34 cellular contexts compared by ENCODE assay signal in genomic region chr17:63095879-63096278, GRCh38.
"Had no signal": no experiment of that assay in that cellular context is flagged by ENCODE, and none has a peak within 500 bp of the region (broad histone marks: within the 10 kb centered on the region; RNA-seq: fewer than 3 reads in every experiment).

No MANE protein-coding gene starts in this region.

- H3K4me3 Mint-ChIP-seq: activated CD4-positive, alpha-beta memory T cell treated with anti-CD3 and anti-CD28 coated beads for 36 hours; activated CD4-positive, alpha-beta T cell treated with anti-CD3 and anti-CD28 coated beads, Interleukin-2, amount 10 ng/mL, durations not matched to agents 24 days and 14 days; activated naive CD4-positive, alpha-beta T cell treated with anti-CD3 and anti-CD28 coated beads for 36 hours; activated naive CD8-positive, alpha-beta T cell treated with anti-CD3 and anti-CD28 coated beads, Interleukin-2, amount 10 ng/mL, durations not matched to agents 7 days and 5 days; activated T-helper 1 cell treated with anti-CD3 and anti-CD28 coated beads, Interleukin-12 subunit alpha, Interleukin-12 subunit beta, Interleukin-2, Interleukin-4 antibody, amounts not matched to agents 30 ng/mL and 10 ng/mL and 1 ng/mL, durations not matched to agents 14 hours and 24 hours and 36 hours; effector memory CD8-positive, alpha-beta T cell; memory B cell; naive thymus-derived CD4-positive, alpha-beta T cell; stimulated activated memory B cell treated with anti-CD40 and anti-IgM and Interleukin-4, amounts not matched to agents 10 μg/mL and 1 μg/mL and 100 μg/mL, for 72 hours; stimulated activated naive CD8-positive, alpha-beta T cell treated with anti-CD3 and anti-CD28 coated beads, Interleukin-15, amount 100 ng/mL, for 72 hours; T-helper 1 cell treated with Interleukin-12 subunit alpha and Interleukin-12 subunit beta and Interleukin-4 antibody, amounts not matched to agents 30 μg/mL and 1 μg/mL, for 36 hours had no signal

- H3K4me2 ChIP-seq: smooth muscle cell had no signal

- H3K27me3 Mint-ChIP-seq: activated CD4-positive, alpha-beta memory T cell treated with anti-CD3 and anti-CD28 coated beads for 36 hours; activated CD4-positive, alpha-beta T cell treated with anti-CD3 and anti-CD28 coated beads, Interleukin-2, amount 10 ng/mL, durations not matched to agents 24 days and 14 days; activated naive CD8-positive, alpha-beta T cell treated with anti-CD3 and anti-CD28 coated beads, Interleukin-2, amount 10 ng/mL, durations not matched to agents 7 days and 5 days; effector memory CD8-positive, alpha-beta T cell; memory B cell; naive thymus-derived CD4-positive, alpha-beta T cell; stimulated activated memory B cell treated with anti-CD40 and anti-IgM and Interleukin-4, amounts not matched to agents 10 μg/mL and 1 μg/mL and 100 μg/mL, for 72 hours; stimulated activated naive CD8-positive, alpha-beta T cell treated with anti-CD3 and anti-CD28 coated beads, Interleukin-15, amount 100 ng/mL, for 72 hours had no signal

- ATAC-seq: effector memory CD8-positive, alpha-beta T cell; naive thymus-derived CD4-positive, alpha-beta T cell; pancreas; psoas muscle; stimulated activated memory B cell treated with anti-CD40 and anti-IgM and Interleukin-4, amounts not matched to agents 10 μg/mL and 1 μg/mL and 100 μg/mL, for 72 hours; stimulated activated naive CD8-positive, alpha-beta T cell treated with anti-CD3 and anti-CD28 coated beads, Interleukin-15, amount 100 ng/mL, for 72 hours had no signal

- H3K4me1 Mint-ChIP-seq: activated CD4-positive, alpha-beta T cell treated with anti-CD3 and anti-CD28 coated beads, Interleukin-2, amount 10 ng/mL, durations not matched to agents 24 days and 14 days; memory B cell; stimulated activated memory B cell treated with anti-CD40 and anti-IgM and Interleukin-4, amounts not matched to agents 10 μg/mL and 1 μg/mL and 100 μg/mL, for 72 hours; stimulated activated naive CD8-positive, alpha-beta T cell treated with anti-CD3 and anti-CD28 coated beads, Interleukin-15, amount 100 ng/mL, for 72 hours had no signal

- H3K36me3 Mint-ChIP-seq: activated CD4-positive, alpha-beta memory T cell treated with anti-CD3 and anti-CD28 coated beads for 36 hours; activated naive CD8-positive, alpha-beta T cell treated with anti-CD3 and anti-CD28 coated beads, Interleukin-2, amount 10 ng/mL, durations not matched to agents 7 days and 5 days; memory B cell; stimulated activated memory B cell treated with anti-CD40 and anti-IgM and Interleukin-4, amounts not matched to agents 10 μg/mL and 1 μg/mL and 100 μg/mL, for 72 hours had no signal

- H3K27ac Mint-ChIP-seq: activated CD4-positive, alpha-beta memory T cell treated with anti-CD3 and anti-CD28 coated beads for 36 hours; activated CD4-positive, alpha-beta T cell treated with anti-CD3 and anti-CD28 coated beads, Interleukin-2, amount 10 ng/mL, durations not matched to agents 24 days and 14 days; activated naive CD4-positive, alpha-beta T cell treated with anti-CD3 and anti-CD28 coated beads for 36 hours; activated naive CD8-positive, alpha-beta T cell treated with anti-CD3 and anti-CD28 coated beads, Interleukin-2, amount 10 ng/mL, durations not matched to agents 7 days and 5 days; activated T-helper 1 cell treated with anti-CD3 and anti-CD28 coated beads, Interleukin-12 subunit alpha, Interleukin-12 subunit beta, Interleukin-2, Interleukin-4 antibody, amounts not matched to agents 30 ng/mL and 10 ng/mL and 1 ng/mL, durations not matched to agents 14 hours and 24 hours and 36 hours; effector memory CD8-positive, alpha-beta T cell; memory B cell; naive thymus-derived CD4-positive, alpha-beta T cell; stimulated activated memory B cell treated with anti-CD40 and anti-IgM and Interleukin-4, amounts not matched to agents 10 μg/mL and 1 μg/mL and 100 μg/mL, for 72 hours; T-helper 1 cell treated with Interleukin-12 subunit alpha and Interleukin-12 subunit beta and Interleukin-4 antibody, amounts not matched to agents 30 μg/mL and 1 μg/mL, for 36 hours had no signal

- H3K36me3 ChIP-seq: ascending aorta, pancreas, sigmoid colon, thyroid gland, WERI-Rb-1 had no signal

- H3K9me3 Mint-ChIP-seq: activated CD4-positive, alpha-beta memory T cell treated with anti-CD3 and anti-CD28 coated beads for 36 hours; activated naive CD8-positive, alpha-beta T cell treated with anti-CD3 and anti-CD28 coated beads, Interleukin-2, amount 10 ng/mL, durations not matched to agents 7 days and 5 days; activated T-helper 1 cell treated with anti-CD3 and anti-CD28 coated beads, Interleukin-12 subunit alpha, Interleukin-12 subunit beta, Interleukin-2, Interleukin-4 antibody, amounts not matched to agents 30 ng/mL and 10 ng/mL and 1 ng/mL, durations not matched to agents 14 hours and 24 hours and 36 hours; effector memory CD8-positive, alpha-beta T cell had no signal

- H3K27ac ChIP-seq: ascending aorta, brain microvascular endothelial cell, pancreas, psoas muscle, sigmoid colon, thyroid gland, upper lobe of right lung, WERI-Rb-1 had no signal

- FAIRE-seq: frontal cortex, pancreas, TTC549 had no signal

- H3K9me3 ChIP-seq: ascending aorta, pancreas, psoas muscle, sigmoid colon, thyroid gland, upper lobe of right lung had no signal

- H3K4me3 ChIP-seq: ascending aorta, pancreas, psoas muscle, sigmoid colon, smooth muscle cell, thyroid gland, upper lobe of right lung had no signal

- H3K4me1 ChIP-seq: ascending aorta, pancreas, psoas muscle, thyroid gland, upper lobe of right lung had no signal

- DNase-seq: activated CD4-positive, alpha-beta memory T cell treated with anti-CD3 and anti-CD28 coated beads for 36 hours; activated CD4-positive, alpha-beta T cell treated with anti-CD3 and anti-CD28 coated beads, Interleukin-2, amount 10 ng/mL, durations not matched to agents 24 days and 14 days; activated CD4-positive, CD25-positive, alpha-beta regulatory T cell treated with anti-CD3 and anti-CD28 coated beads, Interleukin-2, amount 50 U/mL, for 72 hours; activated CD8-positive, alpha-beta memory T cell treated with anti-CD3 and anti-CD28 coated beads, Interleukin-2, amount 50 U/mL, for 4 hours; activated effector memory CD4-positive, alpha-beta T cell treated with anti-CD3 and anti-CD28 coated beads, Interleukin-2, amount 50 U/mL, for 16 hours; activated naive CD4-positive, alpha-beta T cell treated with anti-CD3 and anti-CD28 coated beads for 36 hours; activated naive CD8-positive, alpha-beta T cell treated with anti-CD3 and anti-CD28 coated beads, Interleukin-2, amount 10 ng/mL, durations not matched to agents 7 days and 5 days; activated T-cell treated with anti-CD3 and anti-CD28 coated beads, Interleukin-2, amount 50 U/mL, for 1 hour; brain microvascular endothelial cell; caudate nucleus; cortex of kidney; effector memory CD8-positive, alpha-beta T cell; midbrain; naive thymus-derived CD4-positive, alpha-beta T cell; pancreas; psoas muscle; sigmoid colon; stimulated activated CD4-positive, alpha-beta T cell treated with anti-CD3 and anti-CD28 coated beads, Interleukin-1b, Interleukin-23, amount 100 ng/mL, for 48 hours; stimulated activated CD4-positive, alpha-beta T cell treated with anti-CD3 and anti-CD28 coated beads, Interleukin-4, amount 100 ng/mL, for 4 hours; stimulated activated CD8-positive, alpha-beta memory T cell treated with anti-CD3 and anti-CD28 coated beads, Interleukin-4, amount 100 ng/mL, for 48 hours; stimulated activated naive CD8-positive, alpha-beta T cell treated with anti-CD3 and anti-CD28 coated beads, Interleukin-15, amount 100 ng/mL, for 72 hours; substantia nigra; T-helper 9 cell; thyroid gland; upper lobe of right lung; WERI-Rb-1 had no signal

- H3K27me3 ChIP-seq: ascending aorta, brain microvascular endothelial cell, pancreas, sigmoid colon, thyroid gland, upper lobe of right lung had no signal
